ENCODE assay signal across 8 cellular contexts in genomic region chr12:6336079-6336858, GRCh38. TPM values are rescaled to one million over a fixed set of nuclear protein-coding genes. Genes with fewer than 3 reads are reported as not detected.
DNase-seq lines count a peak whose midpoint lies in the region; ATAC-seq, FAIRE-seq and TF ChIP-seq lines count a peak whose summit lies in the region.

No MANE protein-coding gene starts in this region.

- peak; percentile 87 to 93 for DNase-seq in AML-193 (lab: John Stamatoyannopoulos, UW)
- DNase-seq in NCI-H446 (lab: John Stamatoyannopoulos, UW) = peak; percentile 62 to 82
- DNase-seq in activated CD4-positive, alpha-beta T cell treated with anti-CD3 and anti-CD28 coated beads, Interleukin-2, amount 50 U/mL, for 48 hours = peak; percentile 71 to 80
- peak; percentile 89 to 96 for DNase-seq in H1 (ENCODE audit: low read depth in 1 of 2, low spot score in 2 of 2)
- peak; percentile 93 to 98 for DNase-seq in lower leg skin (ENCODE audit: low spot score in 2 of 2)
- peak in 2 of 3 experiments; percentile 32 to 33 for DNase-seq in stimulated activated CD4-positive, alpha-beta T cell treated with anti-CD3 and anti-CD28 coated beads, TNF-alpha, amount 100 ng/mL, for 4 hours (ENCODE audit: low read depth in 3 of 3)

- peaks cover 19 to 52% (median 33%) of the 10 kb centered on the region in 4 experiments for H3K4me1 ChIP-seq in H1 (replicated peaks in 1 of 4; ENCODE audit: control insufficient read depth in 3 of 4, insufficient read depth in 4 of 4, low read length in 3 of 4)

- H4K5ac ChIP-seq in H1 (ENCODE audit: insufficient read length, low read depth, low read length) = peak overlapping the region; percentile 82

- H3K4me3 ChIP-seq in H1 (ENCODE audit: extremely low read depth in 1 of 4, insufficient read depth in 2 of 4, low read depth in 3 of 4, low read length in 4 of 4) = peak overlapping the region; percentile 14 to 51 (median 32); a peak in 6 of 8 replicates
- H3K4me3 ChIP-seq in lower leg skin (ENCODE audit: low read depth, poor library complexity, severe bottlenecking) = no peak overlapping the region

- H2BK15ac ChIP-seq in H1 (ENCODE audit: low read length) = peak overlapping the region; percentile 24; the same call in 1 of the 2 replicates

- CTCF ChIA-PET in H1 (lab: Charles Lee; ENCODE audit: partially characterized antibody) = interaction anchor here (0.7 to 11.4 kb wide), 19 partner anchors 9 to 908 kb away, joined by 3 to 109 read pairs (median 4); no protein-coding TSS in a partner anchor

- H2AK5ac ChIP-seq in H1 (ENCODE audit: low read depth, low read length) = peak overlapping the region; percentile 87

- intact Hi-C loops in lower leg skin (cut with DNase I; ENCODE audit: low total_unique reads) = loop anchor here (5.0 to 10.0 kb wide), 2 partner anchors 41 to 199 kb away; partner anchors contain the start of genes GAPDH and SCNN1A

- H3K14ac ChIP-seq in H1 (ENCODE audit: insufficient read length) = no peak overlapping the region

- peak overlapping the region; percentile 95 for H3K18ac ChIP-seq in H1 (ENCODE audit: extremely low read depth, low read length)

- peaks cover 12 to 20% (median 14%) of the 10 kb centered on the region in 4 experiments; a peak in 5 of 8 replicates for H3K36me3 ChIP-seq in H1 (ENCODE audit: control insufficient read depth in 2 of 4, insufficient read depth in 4 of 4, low read length in 3 of 4)

- peak overlapping the region; percentile 62 to 87 for H3K4me2 ChIP-seq in H1 (ENCODE audit: insufficient read depth in 1 of 2, low read depth in 2 of 2, low read length in 2 of 2)

- H4K91ac ChIP-seq in H1 (replicated peaks; ENCODE audit: insufficient read length, low read length) = peak overlapping the region; percentile 79

- peak overlapping the region; percentile 88 for H3K27ac ChIP-seq in H1 (ENCODE audit: low read depth, low read length)

- peak in 1 of 2 experiments; percentile 5; a peak in 1 of 4 replicates for TF ChIP-seq RAD21 in H1 (IDR thresholded peaks at IDR 0.05 in 1 of 2, conservative IDR thresholded peaks at IDR 0.05 in 1 of 2; ENCODE audit: low read depth in 2 of 2, low read length in 2 of 2)

- peaks cover 0 to 4% of the 10 kb centered on the region in 2 experiments for H4K20me1 ChIP-seq in H1 (replicated peaks in 1 of 2; ENCODE audit: control insufficient read depth in 1 of 2, insufficient read depth in 2 of 2, low read length in 2 of 2)

- peak overlapping the region; percentile 98 for H2BK20ac ChIP-seq in H1 (ENCODE audit: low read length)

- no peak for TF ChIP-seq CTCF in H1 (IDR thresholded peaks at IDR 0.05; ENCODE audit: control extremely low read depth in 1 of 3, insufficient read depth in 1 of 3, low read depth in 1 of 3, low read length in 3 of 3)
- TF ChIP-seq CTCF in lower leg skin (IDR thresholded peaks at IDR 0.05) = no peak

- H3K9ac ChIP-seq in H1 (replicated peaks in 1 of 4; ENCODE audit: extremely low read depth in 1 of 4, low read depth in 3 of 4, low read length in 3 of 4) = peak overlapping the region in 3 of 4 experiments; percentile 56 to 60 (median 60); a peak in 6 of 7 replicates

- peak overlapping the region; percentile 93; the same call in 1 of the 2 replicates for H4K8ac ChIP-seq in H1 (ENCODE audit: extremely low read depth, insufficient read depth, low read length)

- FAIRE-seq in H1 (lab: Jason Lieb, UNC) = peak; percentile 90

- WGBS in H1 (ENCODE audit: extremely low coverage in 1 of 2, insufficient coverage in 1 of 2, insufficient read length in 1 of 2, insufficient replicate concordance in 2 of 2, low coverage in 1 of 2, low lambda C conversion rate in 2 of 2, missing lambda C conversion rate in 1 of 2), 2 experiments = 0% methylated on average over 11 of the region's 11 CpGs; no CpG with 5 or more reads in 1 of the 2 experiments
- WGBS in lower leg skin, 2 donors = 1 to 2% methylated on average over 11 of the region's 11 CpGs

- no peaks in the 10 kb centered on the region for H3K27me3 ChIP-seq in H1 (replicated peaks in 1 of 4; ENCODE audit: control insufficient read depth in 3 of 4, extremely low read depth in 1 of 4, insufficient read depth in 3 of 4, low read length in 3 of 4)

- peak overlapping the region; percentile 54 for H3K4ac ChIP-seq in H1 (replicated peaks; ENCODE audit: insufficient read length, low read depth, low read length)

- H2BK120ac ChIP-seq in H1 (replicated peaks; ENCODE audit: low read depth, low read length) = peak overlapping the region; percentile 59

- ATAC-seq in GM21447 (IDR thresholded peaks at IDR 0.05; ENCODE audit: unreplicated experiment) (peak; percentile 30), HG02571 (IDR thresholded peaks at IDR 0.05; ENCODE audit: unreplicated experiment) (no peak)

- H3K56ac ChIP-seq in H1 (replicated peaks; ENCODE audit: insufficient read length, low read depth, low read length) = peak overlapping the region; percentile 17

- TF ChIP-seq POLR2A in H1 (IDR thresholded peaks at IDR 0.05; ENCODE audit: control extremely low read depth in 1 of 2, low read depth in 2 of 2, low read length in 2 of 2) = peak in 1 of 2 experiments; percentile 83; a peak in 2 of 3 replicates
- no peak for TF ChIP-seq POLR2A in lower leg skin (IDR thresholded peaks at IDR 0.05)

- peaks cover 9% of the 10 kb centered on the region for H3K79me1 ChIP-seq in H1 (ENCODE audit: low read depth, low read length)

- peak overlapping the region; percentile 93 for H2BK5ac ChIP-seq in H1 (ENCODE audit: low read depth, low read length)

- no peak overlapping the region for H2AFZ ChIP-seq in H1 (ENCODE audit: low read length)

- H2BK12ac ChIP-seq in H1 (ENCODE audit: low read depth, low read length) = peak overlapping the region; percentile 84

- no peaks in the 10 kb centered on the region for H3K9me3 ChIP-seq in H1 (ENCODE audit: insufficient read depth in 2 of 2, low read depth in 1 of 2, low read length in 1 of 2)

- peaks cover 18% of the 10 kb centered on the region for H3K23me2 ChIP-seq in H1 (ENCODE audit: low read depth, low read length)

- peak in 1 of 2 experiments; percentile 51; a peak in 1 of 3 replicates for TF ChIP-seq EP300 in H1 (IDR thresholded peaks at IDR 0.05; ENCODE audit: borderline replicate concordance in 1 of 2, low read depth in 2 of 2, low read length in 2 of 2)

- POLR2A ChIA-PET in H1 (lab: Charles Lee; ENCODE audit: partially characterized antibody) = interaction anchor here (0.5 to 17.5 kb wide), 28 partner anchors 3 to 433 kb away, joined by 3 to 286 read pairs (median 6); partner anchors contain the start of genes CD27, GAPDH, LTBR and MRPL51

- peaks cover 7 to 66% of the 10 kb centered on the region in 2 experiments for H3K79me2 ChIP-seq in H1 (ENCODE audit: control insufficient read depth in 1 of 2, insufficient read depth in 2 of 2, low read length in 2 of 2)

- H3K23ac ChIP-seq in H1 (ENCODE audit: insufficient read length) = no peak overlapping the region

TF ChIP-seq in H1, 55 proteins besides CTCF, POLR2A, EP300 and RAD21 (continues in another document):
- no peak for TF ChIP-seq POLR2AphosphoS5 (IDR thresholded peaks at IDR 0.05; ENCODE audit: low read depth, low read length)
- no peak for TF ChIP-seq SAP30 (IDR thresholded peaks at IDR 0.05; ENCODE audit: insufficient read depth, insufficient replicate concordance, low read length)
- TF ChIP-seq EZH2 (IDR thresholded peaks at IDR 0.05; ENCODE audit: low read depth, low read length, severe bottlenecking) = no peak

RNA-seq across cellular contexts. Expression of gene TNFRSF1A, which starts 5.6 kb away (rescaled TPM):
- total RNA-seq in H1 (2021; fragmentation: NEBNext Ultra II Directional; extraction: Animal tissue kit (Norgen Biotek cat#: 25700)) = 42.1 and 45.8 TPM in 2 replicates
- polyA plus RNA-seq in H1 (2011; rRNA removed) = 28.7 and 48.7 TPM in 2 replicates
- polyA plus RNA-seq in H1 (2011; cell fraction: cytosol; rRNA removed) = 29.1 TPM
- 46.5 TPM for polyA plus RNA-seq in H1 (2011; cell fraction: nucleus; rRNA removed)
- 40.7 to 46.5 TPM (median 44.7 TPM) in 4 replicates for polyA plus RNA-seq in H1 (2012, experiment 1 of 2)
- polyA plus RNA-seq in H1 (2012, experiment 2 of 2) = 56.1 TPM
- 75.2 TPM for polyA plus RNA-seq in H1 (2013, experiment 1 of 2)
- polyA plus RNA-seq in H1 (2013, experiment 2 of 2) = 89.3 TPM
- polyA minus RNA-seq in H1 (2011; rRNA and poly(A)+ RNA removed) = 33.4 and 50.9 TPM in 2 replicates
- polyA minus RNA-seq in H1 (2011; cell fraction: cytosol; rRNA and poly(A)+ RNA removed) = 28.5 TPM
- polyA minus RNA-seq in H1 (2011; cell fraction: nucleus; rRNA and poly(A)+ RNA removed) = 29.2 TPM
- total RNA-seq in lower leg skin = 100 to 1,000 TPM; 104 to 252 (median 186) TPM

RNA-seq across cellular contexts. Expression of gene PLEKHG6, which starts 25.8 kb away (rescaled TPM):
- total RNA-seq in H1 (2021; fragmentation: NEBNext Ultra II Directional; extraction: Animal tissue kit (Norgen Biotek cat#: 25700)) = 25.5 and 32.5 TPM in 2 replicates
- polyA plus RNA-seq in H1 (2011; rRNA removed) = 23.1 and 38.1 TPM in 2 replicates
- 30.4 TPM for polyA plus RNA-seq in H1 (2011; cell fraction: cytosol; rRNA removed)
- polyA plus RNA-seq in H1 (2011; cell fraction: nucleus; rRNA removed) = 49.3 TPM
- 22.6 to 29.6 TPM (median 26.3 TPM) in 4 replicates for polyA plus RNA-seq in H1 (2012, experiment 1 of 2)
- 28.8 TPM for polyA plus RNA-seq in H1 (2012, experiment 2 of 2)
- 18.8 TPM for polyA plus RNA-seq in H1 (2013, experiment 1 of 2)
- polyA plus RNA-seq in H1 (2013, experiment 2 of 2) = 18.5 TPM
- polyA minus RNA-seq in H1 (2011; rRNA and poly(A)+ RNA removed) = 22.1 and 28.7 TPM in 2 replicates
- polyA minus RNA-seq in H1 (2011; cell fraction: cytosol; rRNA and poly(A)+ RNA removed) = 17.8 TPM
- polyA minus RNA-seq in H1 (2011; cell fraction: nucleus; rRNA and poly(A)+ RNA removed) = 17.7 TPM
- 10 to 100 TPM; 10.6 to 34.1 (median 22.4) TPM for total RNA-seq in lower leg skin

RNA-seq across cellular contexts. Expression of gene SCNN1A, which starts 39.1 kb away (rescaled TPM):
- total RNA-seq in H1 (2021; fragmentation: NEBNext Ultra II Directional; extraction: Animal tissue kit (Norgen Biotek cat#: 25700)) = 85.5 and 89.0 TPM in 2 replicates
- polyA plus RNA-seq in H1 (2011; rRNA removed) = 156 and 192 TPM in 2 replicates
- polyA plus RNA-seq in H1 (2011; cell fraction: cytosol; rRNA removed) = 97.5 TPM
- polyA plus RNA-seq in H1 (2011; cell fraction: nucleus; rRNA removed) = 220 TPM
- polyA plus RNA-seq in H1 (2012, experiment 1 of 2) = 83.5 to 112 TPM (median 108 TPM) in 4 replicates
- polyA plus RNA-seq in H1 (2012, experiment 2 of 2) = 95.0 TPM
- 112 TPM for polyA plus RNA-seq in H1 (2013, experiment 1 of 2)
- polyA plus RNA-seq in H1 (2013, experiment 2 of 2) = 115 TPM
- polyA minus RNA-seq in H1 (2011; rRNA and poly(A)+ RNA removed) = 117 and 161 TPM in 2 replicates
- 49.3 TPM for polyA minus RNA-seq in H1 (2011; cell fraction: cytosol; rRNA and poly(A)+ RNA removed)
- 76.1 TPM for polyA minus RNA-seq in H1 (2011; cell fraction: nucleus; rRNA and poly(A)+ RNA removed)
- total RNA-seq in lower leg skin = 100 to 1,000 TPM in 3 of 4 donors, 10 to 100 TPM in 1; 74.6 to 139 (median 119) TPM

RNA-seq across cellular contexts. Expression of gene LTBR, which starts 47.7 kb away (rescaled TPM):
- total RNA-seq in H1 (2021; fragmentation: NEBNext Ultra II Directional; extraction: Animal tissue kit (Norgen Biotek cat#: 25700)) = 6.3 and 6.7 TPM in 2 replicates
- polyA plus RNA-seq in H1 (2011; rRNA removed) = 5.1 and 9.2 TPM in 2 replicates
- polyA plus RNA-seq in H1 (2011; cell fraction: cytosol; rRNA removed) = 4.2 TPM
- polyA plus RNA-seq in H1 (2011; cell fraction: nucleus; rRNA removed) = 7.9 TPM
- polyA plus RNA-seq in H1 (2012, experiment 1 of 2) = 27.4 to 39.4 TPM (median 31.7 TPM) in 4 replicates
- 11.0 TPM for polyA plus RNA-seq in H1 (2012, experiment 2 of 2)
- polyA plus RNA-seq in H1 (2013, experiment 1 of 2) = 11.7 TPM
- 13.4 TPM for polyA plus RNA-seq in H1 (2013, experiment 2 of 2)
- 2.2 and 3.2 TPM in 2 replicates for polyA minus RNA-seq in H1 (2011; rRNA and poly(A)+ RNA removed)
- polyA minus RNA-seq in H1 (2011; cell fraction: cytosol; rRNA and poly(A)+ RNA removed) = 3.6 TPM
- 7.4 TPM for polyA minus RNA-seq in H1 (2011; cell fraction: nucleus; rRNA and poly(A)+ RNA removed)
- 100 to 1,000 TPM; 174 to 298 (median 196) TPM for total RNA-seq in lower leg skin

Comparison
In these comparisons a context has a peak if more than half of its experiments do, and no peak if none do; other contexts are left out.
1. DNase-seq: peak in every context shown above with its lines; median percentile 96 in lower leg skin; 92 in H1; 90 in AML-193; 76 in activated CD4-positive, alpha-beta T cell treated with anti-CD3 and anti-CD28 coated beads, Interleukin-2, amount 50 U/mL, for 48 hours; 72 in NCI-H446; 32 in stimulated activated CD4-positive, alpha-beta T cell treated with anti-CD3 and anti-CD28 coated beads, TNF-alpha, amount 100 ng/mL, for 4 hours.